14 cellular contexts compared by ENCODE assay signal in genomic region chr20:63785646-63786255, GRCh38. TPM values are rescaled to one million over a fixed set of nuclear protein-coding genes. Genes with fewer than 3 reads are reported as not detected.
A peak's percentile ranks its signal among the peaks of the same experiment; 100 is the strongest.
DNase-seq lines count a peak whose midpoint lies in the region; ATAC-seq, FAIRE-seq and TF ChIP-seq lines count a peak whose summit lies in the region.
"Had no signal": no experiment of that assay in that cellular context is flagged by ENCODE, and none has a peak within 500 bp of the region (broad histone marks: within the 10 kb centered on the region; RNA-seq: fewer than 3 reads in every experiment).

No MANE protein-coding gene starts in this region.

- DNase-seq in A549 (ENCODE audit: low read depth in 1 of 2, low spot score in 1 of 2), result no peak
- DNase-seq in D341Med (ENCODE audit: low spot score), result peak; percentile 8
- DNase-seq in RWPE2 (ENCODE audit: low spot score), result peak; percentile 83
- DNase-seq in inferior parietal cortex (ENCODE audit: extremely low spot score), result peak; percentile 53
- DNase-seq in thyroid gland, result no peak
- no peak for DNase-seq in H4 (ENCODE audit: low spot score)
- no peak for DNase-seq in COLO668 (lab: John Stamatoyannopoulos, UW; ENCODE audit: unreplicated experiment)
- DNase-seq: gastrocnemius medialis, NCI-H1417 treated with DMSO at 0.1 percent for 48 hours had no signal

- H3K9me3 ChIP-seq in A549, result no peaks in the 10 kb centered on the region
- H3K9me3 ChIP-seq in RWPE2 (ENCODE audit: severe bottlenecking), result no peaks in the 10 kb centered on the region
- H3K9me3 ChIP-seq in thyroid gland, result no peaks in the 10 kb centered on the region
- H3K9me3 ChIP-seq: esophagus muscularis mucosa, gastrocnemius medialis, Peyer's patch, psoas muscle had no signal

- H3K27me3 ChIP-seq in RWPE2 (ENCODE audit: insufficient read depth, poor library complexity, severe bottlenecking) (no peaks in the 10 kb centered on the region), thyroid gland (no peaks in the 10 kb centered on the region)
- H3K27me3 ChIP-seq: esophagus muscularis mucosa, gastrocnemius medialis, Peyer's patch had no signal

- no peak for FAIRE-seq in A549 (lab: Jason Lieb, UNC)
- FAIRE-seq: small intestine had no signal

- no peak for TF ChIP-seq EP300 in A549 (IDR thresholded peaks at IDR 0.05)

- H3K4me1 ChIP-seq in A549 (no peaks in the 10 kb centered on the region), RWPE2 (ENCODE audit: insufficient read depth, poor library complexity, severe bottlenecking) (no peaks in the 10 kb centered on the region), thyroid gland (no peaks in the 10 kb centered on the region)
- H3K4me1 ChIP-seq: Peyer's patch, psoas muscle had no signal

- ATAC-seq in A549, result peak; percentile 19 to 25; a peak in 3 of 6 replicates
- ATAC-seq in RWPE2 (ENCODE audit: low read depth), result peak; percentile 6; the same call in 1 of the 3 replicates
- ATAC-seq in HG02610 (IDR thresholded peaks at IDR 0.05; ENCODE audit: unreplicated experiment), result no peak

- no peak for TF ChIP-seq POLR2A in A549 (IDR thresholded peaks at IDR 0.05; ENCODE audit: low read length)
- no peak for TF ChIP-seq POLR2A in thyroid gland (IDR thresholded peaks at IDR 0.05)

- H3K36me3 ChIP-seq in RWPE2 (ENCODE audit: low read depth), result no peaks in the 10 kb centered on the region
- H3K36me3 ChIP-seq in thyroid gland, result peaks cover 17 to 20% of the 10 kb centered on the region in 2 donors

- H3K27ac ChIP-seq in A549 (no peak overlapping the region), RWPE2 (ENCODE audit: poor library complexity, severe bottlenecking) (no peak overlapping the region), thyroid gland (no peak overlapping the region)
- H3K27ac ChIP-seq: Peyer's patch, psoas muscle had no signal

- H3K4me2 ChIP-seq in A549, result no peak overlapping the region

- no peak for TF ChIP-seq RAD21 in A549 (conservative IDR thresholded peaks at IDR 0.05 in 1 of 2, IDR thresholded peaks at IDR 0.05 in 1 of 2)

- WGBS in A549 (ENCODE audit: missing lambda C conversion rate), result 63% methylated on average over 13 of the region's 15 CpGs
- WGBS in thyroid gland, 2 donors, result 63 to 65% methylated on average over 13 to 15 of the region's 15 CpGs

- H3K4me3 ChIP-seq in A549, result no peak overlapping the region
- no peak overlapping the region for H3K4me3 ChIP-seq in RWPE2 (ENCODE audit: severe bottlenecking)
- H3K4me3 ChIP-seq in thyroid gland (replicated peaks in 1 of 3), result no peak overlapping the region
- H3K4me3 ChIP-seq: esophagus muscularis mucosa, gastrocnemius medialis, Peyer's patch, psoas muscle had no signal

- CTCF ChIA-PET in A549 (lab: Yijun Ruan, JAX), result interaction anchor here (0.6 to 4.4 kb wide), 37 partner anchors 8 to 337 kb away, joined by 3 to 43 read pairs (median 5); partner anchors contain the start of genes PTK6 and TPD52L2

- POLR2A ChIA-PET in A549 (lab: Yijun Ruan, JAX), result no interaction called here

- TF ChIP-seq CTCF in A549 (IDR thresholded peaks at IDR 0.05) (no peak), RWPE2 (IDR thresholded peaks at IDR 0.05; ENCODE audit: poor library complexity, severe bottlenecking) (no peak), thyroid gland (IDR thresholded peaks at IDR 0.05) (no peak)

- intact Hi-C loops in thyroid gland (cut with DNase I), result loop anchor here (2.0 to 10.0 kb wide), 2 partner anchors 79 to 251 kb away; partner anchors contain the start of genes PTK6 and TPD52L2

TF ChIP-seq in A549, 52 proteins besides CTCF, POLR2A, EP300 and RAD21:
- TF ChIP-seq JUN (IDR thresholded peaks at IDR 0.05) (no peak), MAZ (IDR thresholded peaks at IDR 0.05; ENCODE audit: borderline replicate concordance, low read depth, low read length) (no peak), HEYL (CRISPR knock-in tag; IDR thresholded peaks at IDR 0.05) (no peak), HOXA7 (CRISPR knock-in tag; IDR thresholded peaks at IDR 0.05) (no peak), KDM5A (IDR thresholded peaks at IDR 0.05) (no peak), BHLHE40 (IDR thresholded peaks at IDR 0.05; ENCODE audit: low read depth, low read length) (no peak), SREBF2 (IDR thresholded peaks at IDR 0.05) (no peak), ZNF302 (CRISPR knock-in tag; IDR thresholded peaks at IDR 0.05) (no peak), MYC (IDR thresholded peaks at IDR 0.05; ENCODE audit: borderline replicate concordance, low read length) (no peak), ZSCAN20 (CRISPR knock-in tag; IDR thresholded peaks at IDR 0.05) (no peak), CHD2 (IDR thresholded peaks at IDR 0.05; ENCODE audit: low read length, partially characterized antibody) (no peak), MAFK (IDR thresholded peaks at IDR 0.05; ENCODE audit: partially characterized antibody) (no peak), ELK1 (IDR thresholded peaks at IDR 0.05; ENCODE audit: low read depth, low read length) (no peak)

RNA-seq across cellular contexts. Expression of gene ZBTB46, which starts 45.3 kb away (rescaled TPM):
- 0.17 and 0.26 TPM in 2 replicates for polyA plus RNA-seq in A549 (2011; rRNA removed)
- polyA plus RNA-seq in A549 (2012; cell fraction: cytosol; rRNA removed), result 0.32 and 0.76 TPM in 2 replicates
- polyA plus RNA-seq in A549 (2012; cell fraction: nucleus; rRNA removed), result 1.2 and 1.3 TPM in 2 replicates
- polyA plus RNA-seq in A549 (2017; fragmentation: RNase III; extraction: RNeasy Plus Mini Kit Qiagen cat#74134 plus additional on column Dnase treatment), result 0.32 to 0.43 TPM (median 0.42 TPM) in 3 replicates
- 2.6 and 2.8 TPM in 2 replicates for polyA minus RNA-seq in A549 (2011; rRNA and poly(A)+ RNA removed)
- total RNA-seq in thyroid gland, result 10 to 100 TPM; 15.9 to 39.9 (median 27.7) TPM
- 0.68 and 3.1 TPM in 2 replicates for total RNA-seq in H4 (2014; rRNA removed; shearing (Covaris generic))

RNA-seq across cellular contexts. Expression of gene SLC2A4RG, which starts 46.2 kb away (rescaled TPM):
- polyA plus RNA-seq in A549 (2011; rRNA removed) (22.5 and 28.1 TPM in 2 replicates), A549 (2017; fragmentation: RNase III; extraction: RNeasy Plus Mini Kit Qiagen cat#74134 plus additional on column Dnase treatment) (59.6 to 64.7 TPM (median 64.6 TPM) in 3 replicates)
- 75.6 and 107 TPM in 2 replicates for polyA plus RNA-seq in A549 (2012; cell fraction: cytosol; rRNA removed)
- polyA plus RNA-seq in A549 (2012; cell fraction: nucleus; rRNA removed), result 267 and 298 TPM in 2 replicates
- 5.8 and 14.9 TPM in 2 replicates for polyA minus RNA-seq in A549 (2011; rRNA and poly(A)+ RNA removed)
- 10 to 100 TPM; 26.0 to 55.9 (median 39.3) TPM for total RNA-seq in thyroid gland
- 12.9 and 18.8 TPM in 2 replicates for total RNA-seq in H4 (2014; rRNA removed; shearing (Covaris generic))

RNA-seq across cellular contexts. Expression of gene LIME1, which starts 49.3 kb away (rescaled TPM):
- polyA plus RNA-seq in A549 (2011; rRNA removed) (2.5 and 2.8 TPM in 2 replicates), A549 (2017; fragmentation: RNase III; extraction: RNeasy Plus Mini Kit Qiagen cat#74134 plus additional on column Dnase treatment) (5.9 to 7.2 TPM (median 6.5 TPM) in 3 replicates)
- 9.6 and 17.7 TPM in 2 replicates for polyA plus RNA-seq in A549 (2012; cell fraction: cytosol; rRNA removed)
- 114 and 216 TPM in 2 replicates for polyA plus RNA-seq in A549 (2012; cell fraction: nucleus; rRNA removed)
- 0.45 and 0.88 TPM in 2 replicates for polyA minus RNA-seq in A549 (2011; rRNA and poly(A)+ RNA removed)
- total RNA-seq in thyroid gland, result 10 to 100 TPM in 2 of 4 donors, 1 to 10 TPM in 2; 8.7 to 25.0 (median 11.5) TPM
- total RNA-seq in H4 (2014; rRNA removed; shearing (Covaris generic)), result 0.27 and 0.68 TPM in 2 replicates

Comparison
In these comparisons a context has a peak if more than half of its experiments do, and no peak if none do; other contexts are left out.
1. DNase-seq: peak in D341Med (single experiment), RWPE2 (single experiment) and inferior parietal cortex (single experiment); none in A549 (0 of 2), thyroid gland (0 of 2), H4 (single experiment) and COLO668 (single experiment).